ENCODE assay signal across 1 cellular context in the genomic region with DNA sequence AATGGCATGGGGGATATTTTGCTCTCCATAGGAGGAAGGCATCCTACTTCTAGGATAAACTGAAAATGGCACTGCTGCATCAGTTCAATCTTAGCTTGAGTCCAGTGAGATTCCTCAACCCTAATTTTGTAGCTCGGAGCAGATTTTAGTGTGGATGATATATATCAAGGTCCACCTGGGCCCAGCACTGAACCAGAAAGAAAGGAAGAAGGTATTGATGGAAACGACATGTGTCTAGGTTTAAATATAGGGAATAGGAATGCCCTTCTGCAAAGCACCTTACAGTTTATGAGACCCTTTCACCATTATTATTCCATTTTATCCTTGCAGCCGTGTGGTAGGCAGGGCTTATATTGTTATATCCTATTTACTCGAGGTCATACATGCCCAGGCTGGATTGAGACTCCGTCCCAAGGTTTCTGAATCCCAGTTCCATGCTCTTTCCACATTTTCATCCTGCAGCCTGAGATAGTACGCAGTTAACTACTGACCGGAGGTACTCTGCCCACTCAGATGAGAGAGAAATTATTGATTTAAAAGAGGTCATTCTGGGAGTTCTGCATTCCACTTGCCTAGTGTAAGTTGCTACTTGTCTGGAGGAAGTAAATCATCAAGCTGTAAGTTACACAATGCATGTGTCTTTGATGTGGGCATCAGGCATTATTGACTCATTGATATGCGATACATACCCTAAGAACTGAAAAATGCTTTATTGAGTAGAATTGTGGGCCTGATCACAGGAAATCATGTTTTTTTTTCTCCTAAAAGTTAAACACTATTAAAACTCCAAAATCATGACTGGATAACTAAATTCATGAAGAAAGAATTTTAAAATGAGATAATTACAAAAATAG.
A peak's percentile ranks its signal among the peaks of the same experiment; 100 is the strongest.
TF ChIP-seq lines count a peak whose summit lies in the region.

No MANE protein-coding gene starts in this region.

TF ChIP-seq in HepG2, 621 proteins besides CTCF, POLR2A, EP300 and RAD21 (continued from another document and continues in another):
- TF ChIP-seq, protein P1, sequence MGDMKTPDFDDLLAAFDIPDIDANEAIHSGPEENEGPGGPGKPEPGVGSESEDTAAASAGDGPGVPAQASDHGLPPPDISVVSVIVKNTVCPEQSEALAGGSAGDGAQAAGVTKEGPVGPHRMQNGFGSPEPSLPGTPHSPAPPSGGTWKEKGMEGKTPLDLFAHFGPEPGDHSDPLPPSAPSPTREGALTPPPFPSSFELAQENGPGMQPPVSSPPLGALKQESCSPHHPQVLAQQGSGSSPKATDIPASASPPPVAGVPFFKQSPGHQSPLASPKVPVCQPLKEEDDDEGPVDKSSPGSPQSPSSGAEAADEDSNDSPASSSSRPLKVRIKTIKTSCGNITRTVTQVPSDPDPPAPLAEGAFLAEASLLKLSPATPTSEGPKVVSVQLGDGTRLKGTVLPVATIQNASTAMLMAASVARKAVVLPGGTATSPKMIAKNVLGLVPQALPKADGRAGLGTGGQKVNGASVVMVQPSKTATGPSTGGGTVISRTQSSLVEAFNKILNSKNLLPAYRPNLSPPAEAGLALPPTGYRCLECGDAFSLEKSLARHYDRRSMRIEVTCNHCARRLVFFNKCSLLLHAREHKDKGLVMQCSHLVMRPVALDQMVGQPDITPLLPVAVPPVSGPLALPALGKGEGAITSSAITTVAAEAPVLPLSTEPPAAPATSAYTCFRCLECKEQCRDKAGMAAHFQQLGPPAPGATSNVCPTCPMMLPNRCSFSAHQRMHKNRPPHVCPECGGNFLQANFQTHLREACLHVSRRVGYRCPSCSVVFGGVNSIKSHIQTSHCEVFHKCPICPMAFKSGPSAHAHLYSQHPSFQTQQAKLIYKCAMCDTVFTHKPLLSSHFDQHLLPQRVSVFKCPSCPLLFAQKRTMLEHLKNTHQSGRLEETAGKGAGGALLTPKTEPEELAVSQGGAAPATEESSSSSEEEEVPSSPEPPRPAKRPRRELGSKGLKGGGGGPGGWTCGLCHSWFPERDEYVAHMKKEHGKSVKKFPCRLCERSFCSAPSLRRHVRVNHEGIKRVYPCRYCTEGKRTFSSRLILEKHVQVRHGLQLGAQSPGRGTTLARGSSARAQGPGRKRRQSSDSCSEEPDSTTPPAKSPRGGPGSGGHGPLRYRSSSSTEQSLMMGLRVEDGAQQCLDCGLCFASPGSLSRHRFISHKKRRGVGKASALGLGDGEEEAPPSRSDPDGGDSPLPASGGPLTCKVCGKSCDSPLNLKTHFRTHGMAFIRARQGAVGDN (CRISPR knock-in tag; IDR thresholded peaks at IDR 0.05): no peak
- TF ChIP-seq ZNF337 (CRISPR knock-in tag; IDR thresholded peaks at IDR 0.05; ENCODE audit: borderline replicate concordance, low read depth) (no peak), IRX3 (CRISPR knock-in tag; IDR thresholded peaks at IDR 0.05; ENCODE audit: borderline replicate concordance, low read depth) (no peak), ZNF775 (CRISPR knock-in tag; IDR thresholded peaks at IDR 0.05; ENCODE audit: borderline replicate concordance) (no peak), CREB1 (IDR thresholded peaks at IDR 0.05) (peak; percentile 74), CREB1 (CRISPR knock-in tag; IDR thresholded peaks at IDR 0.05) (peak; percentile 91), NFKBIZ (CRISPR knock-in tag; IDR thresholded peaks at IDR 0.05) (peak; percentile 99; the same call in 1 of the 2 replicates), ZBTB42 (CRISPR knock-in tag; IDR thresholded peaks at IDR 0.05) (no peak), HMG20B (CRISPR knock-in tag; conservative IDR thresholded peaks at IDR 0.05) (peak; percentile 98), ZNF468 (CRISPR knock-in tag; IDR thresholded peaks at IDR 0.05) (no peak), RARG (CRISPR knock-in tag; IDR thresholded peaks at IDR 0.05; ENCODE audit: low read depth) (no peak), ZNF343 (CRISPR knock-in tag; IDR thresholded peaks at IDR 0.05) (no peak), ZFX (CRISPR knock-in tag; IDR thresholded peaks at IDR 0.05; ENCODE audit: low read depth) (peak; percentile 63), YEATS2 (CRISPR knock-in tag; IDR thresholded peaks at IDR 0.05; ENCODE audit: borderline replicate concordance) (peak; percentile 77; the same call in 1 of the 2 replicates), ZNF501 (CRISPR knock-in tag; IDR thresholded peaks at IDR 0.05) (no peak), ZFAT (CRISPR knock-in tag; conservative IDR thresholded peaks at IDR 0.05) (no peak), MAFK (conservative IDR thresholded peaks at IDR 0.05 in 1 of 2, IDR thresholded peaks at IDR 0.05 in 1 of 2; ENCODE audit: low read length in 2 of 2) (peak in 1 of 2 experiments; percentile 7; a peak in 1 of 4 replicates)
- TF ChIP-seq, protein P2, sequence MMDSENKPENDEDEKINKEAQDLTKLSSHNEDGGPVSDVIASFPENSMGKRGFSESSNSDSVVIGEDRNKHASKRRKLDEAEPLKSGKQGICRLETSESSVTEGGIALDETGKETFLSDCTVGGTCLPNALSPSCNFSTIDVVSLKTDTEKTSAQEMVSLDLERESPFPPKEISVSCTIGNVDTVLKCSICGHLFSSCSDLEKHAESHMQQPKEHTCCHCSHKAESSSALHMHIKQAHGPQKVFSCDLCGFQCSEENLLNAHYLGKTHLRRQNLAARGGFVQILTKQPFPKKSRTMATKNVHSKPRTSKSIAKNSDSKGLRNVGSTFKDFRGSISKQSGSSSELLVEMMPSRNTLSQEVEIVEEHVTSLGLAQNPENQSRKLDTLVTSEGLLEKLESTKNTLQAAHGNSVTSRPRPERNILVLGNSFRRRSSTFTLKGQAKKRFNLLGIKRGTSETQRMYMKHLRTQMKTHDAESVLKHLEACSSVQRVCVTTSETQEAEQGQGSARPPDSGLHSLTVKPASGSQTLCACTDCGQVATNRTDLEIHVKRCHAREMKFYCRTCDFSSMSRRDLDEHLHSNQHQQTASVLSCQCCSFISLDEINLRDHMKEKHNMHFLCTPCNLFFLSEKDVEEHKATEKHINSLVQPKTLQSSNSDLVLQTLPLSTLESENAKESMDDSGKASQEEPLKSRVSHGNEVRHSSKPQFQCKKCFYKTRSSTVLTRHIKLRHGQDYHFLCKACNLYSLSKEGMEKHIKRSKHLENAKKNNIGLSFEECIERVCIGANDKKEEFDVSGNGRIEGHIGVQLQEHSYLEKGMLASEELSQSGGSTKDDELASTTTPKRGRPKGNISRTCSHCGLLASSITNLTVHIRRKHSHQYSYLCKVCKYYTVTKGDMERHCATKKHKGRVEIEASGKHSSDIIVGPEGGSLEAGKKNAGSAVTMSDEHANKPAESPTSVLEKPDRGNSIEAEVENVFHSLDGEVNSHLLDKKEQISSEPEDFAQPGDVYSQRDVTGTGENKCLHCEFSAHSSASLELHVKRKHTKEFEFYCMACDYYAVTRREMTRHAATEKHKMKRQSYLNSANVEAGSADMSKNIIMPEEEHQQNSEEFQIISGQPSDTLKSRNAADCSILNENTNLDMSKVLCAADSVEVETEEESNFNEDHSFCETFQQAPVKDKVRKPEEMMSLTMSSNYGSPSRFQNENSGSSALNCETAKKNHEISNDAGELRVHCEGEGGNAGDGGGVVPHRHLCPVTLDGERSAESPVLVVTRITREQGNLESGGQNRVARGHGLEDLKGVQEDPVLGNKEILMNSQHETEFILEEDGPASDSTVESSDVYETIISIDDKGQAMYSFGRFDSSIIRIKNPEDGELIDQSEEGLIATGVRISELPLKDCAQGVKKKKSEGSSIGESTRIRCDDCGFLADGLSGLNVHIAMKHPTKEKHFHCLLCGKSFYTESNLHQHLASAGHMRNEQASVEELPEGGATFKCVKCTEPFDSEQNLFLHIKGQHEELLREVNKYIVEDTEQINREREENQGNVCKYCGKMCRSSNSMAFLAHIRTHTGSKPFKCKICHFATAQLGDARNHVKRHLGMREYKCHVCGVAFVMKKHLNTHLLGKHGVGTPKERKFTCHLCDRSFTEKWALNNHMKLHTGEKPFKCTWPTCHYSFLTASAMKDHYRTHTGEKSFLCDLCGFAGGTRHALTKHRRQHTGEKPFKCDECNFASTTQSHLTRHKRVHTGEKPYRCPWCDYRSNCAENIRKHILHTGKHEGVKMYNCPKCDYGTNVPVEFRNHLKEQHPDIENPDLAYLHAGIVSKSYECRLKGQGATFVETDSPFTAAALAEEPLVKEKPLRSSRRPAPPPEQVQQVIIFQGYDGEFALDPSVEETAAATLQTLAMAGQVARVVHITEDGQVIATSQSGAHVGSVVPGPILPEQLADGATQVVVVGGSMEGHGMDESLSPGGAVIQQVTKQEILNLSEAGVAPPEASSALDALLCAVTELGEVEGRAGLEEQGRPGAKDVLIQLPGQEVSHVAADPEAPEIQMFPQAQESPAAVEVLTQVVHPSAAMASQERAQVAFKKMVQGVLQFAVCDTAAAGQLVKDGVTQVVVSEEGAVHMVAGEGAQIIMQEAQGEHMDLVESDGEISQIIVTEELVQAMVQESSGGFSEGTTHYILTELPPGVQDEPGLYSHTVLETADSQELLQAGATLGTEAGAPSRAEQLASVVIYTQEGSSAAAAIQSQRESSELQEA (CRISPR knock-in tag; IDR thresholded peaks at IDR 0.05; ENCODE audit: not compliant biosample characterization): no peak
- TF ChIP-seq, protein P3, sequence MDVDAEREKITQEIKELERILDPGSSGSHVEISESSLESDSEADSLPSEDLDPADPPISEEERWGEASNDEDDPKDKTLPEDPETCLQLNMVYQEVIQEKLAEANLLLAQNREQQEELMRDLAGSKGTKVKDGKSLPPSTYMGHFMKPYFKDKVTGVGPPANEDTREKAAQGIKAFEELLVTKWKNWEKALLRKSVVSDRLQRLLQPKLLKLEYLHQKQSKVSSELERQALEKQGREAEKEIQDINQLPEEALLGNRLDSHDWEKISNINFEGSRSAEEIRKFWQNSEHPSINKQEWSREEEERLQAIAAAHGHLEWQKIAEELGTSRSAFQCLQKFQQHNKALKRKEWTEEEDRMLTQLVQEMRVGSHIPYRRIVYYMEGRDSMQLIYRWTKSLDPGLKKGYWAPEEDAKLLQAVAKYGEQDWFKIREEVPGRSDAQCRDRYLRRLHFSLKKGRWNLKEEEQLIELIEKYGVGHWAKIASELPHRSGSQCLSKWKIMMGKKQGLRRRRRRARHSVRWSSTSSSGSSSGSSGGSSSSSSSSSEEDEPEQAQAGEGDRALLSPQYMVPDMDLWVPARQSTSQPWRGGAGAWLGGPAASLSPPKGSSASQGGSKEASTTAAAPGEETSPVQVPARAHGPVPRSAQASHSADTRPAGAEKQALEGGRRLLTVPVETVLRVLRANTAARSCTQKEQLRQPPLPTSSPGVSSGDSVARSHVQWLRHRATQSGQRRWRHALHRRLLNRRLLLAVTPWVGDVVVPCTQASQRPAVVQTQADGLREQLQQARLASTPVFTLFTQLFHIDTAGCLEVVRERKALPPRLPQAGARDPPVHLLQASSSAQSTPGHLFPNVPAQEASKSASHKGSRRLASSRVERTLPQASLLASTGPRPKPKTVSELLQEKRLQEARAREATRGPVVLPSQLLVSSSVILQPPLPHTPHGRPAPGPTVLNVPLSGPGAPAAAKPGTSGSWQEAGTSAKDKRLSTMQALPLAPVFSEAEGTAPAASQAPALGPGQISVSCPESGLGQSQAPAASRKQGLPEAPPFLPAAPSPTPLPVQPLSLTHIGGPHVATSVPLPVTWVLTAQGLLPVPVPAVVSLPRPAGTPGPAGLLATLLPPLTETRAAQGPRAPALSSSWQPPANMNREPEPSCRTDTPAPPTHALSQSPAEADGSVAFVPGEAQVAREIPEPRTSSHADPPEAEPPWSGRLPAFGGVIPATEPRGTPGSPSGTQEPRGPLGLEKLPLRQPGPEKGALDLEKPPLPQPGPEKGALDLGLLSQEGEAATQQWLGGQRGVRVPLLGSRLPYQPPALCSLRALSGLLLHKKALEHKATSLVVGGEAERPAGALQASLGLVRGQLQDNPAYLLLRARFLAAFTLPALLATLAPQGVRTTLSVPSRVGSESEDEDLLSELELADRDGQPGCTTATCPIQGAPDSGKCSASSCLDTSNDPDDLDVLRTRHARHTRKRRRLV (CRISPR knock-in tag; IDR thresholded peaks at IDR 0.05): no peak
- TF ChIP-seq, protein P4, sequence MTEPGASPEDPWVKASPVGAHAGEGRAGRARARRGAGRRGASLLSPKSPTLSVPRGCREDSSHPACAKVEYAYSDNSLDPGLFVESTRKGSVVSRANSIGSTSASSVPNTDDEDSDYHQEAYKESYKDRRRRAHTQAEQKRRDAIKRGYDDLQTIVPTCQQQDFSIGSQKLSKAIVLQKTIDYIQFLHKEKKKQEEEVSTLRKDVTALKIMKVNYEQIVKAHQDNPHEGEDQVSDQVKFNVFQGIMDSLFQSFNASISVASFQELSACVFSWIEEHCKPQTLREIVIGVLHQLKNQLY (CRISPR knock-in tag; IDR thresholded peaks at IDR 0.05): peak; percentile 93
- TF ChIP-seq, protein P5, sequence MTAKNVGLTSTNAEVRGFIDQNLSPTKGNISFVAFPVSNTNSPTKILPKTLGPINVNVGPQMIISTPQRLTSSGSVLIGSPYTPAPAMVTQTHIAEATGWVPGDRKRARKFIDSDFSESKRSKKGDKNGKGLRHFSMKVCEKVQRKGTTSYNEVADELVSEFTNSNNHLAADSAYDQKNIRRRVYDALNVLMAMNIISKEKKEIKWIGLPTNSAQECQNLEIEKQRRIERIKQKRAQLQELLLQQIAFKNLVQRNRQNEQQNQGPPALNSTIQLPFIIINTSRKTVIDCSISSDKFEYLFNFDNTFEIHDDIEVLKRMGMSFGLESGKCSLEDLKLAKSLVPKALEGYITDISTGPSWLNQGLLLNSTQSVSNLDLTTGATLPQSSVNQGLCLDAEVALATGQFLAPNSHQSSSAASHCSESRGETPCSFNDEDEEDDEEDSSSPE (CRISPR knock-in tag; IDR thresholded peaks at IDR 0.05): peak; percentile 52; the same call in 1 of the 2 replicates
- TF ChIP-seq, protein P6, sequence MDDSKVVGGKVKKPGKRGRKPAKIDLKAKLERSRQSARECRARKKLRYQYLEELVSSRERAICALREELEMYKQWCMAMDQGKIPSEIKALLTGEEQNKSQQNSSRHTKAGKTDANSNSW (CRISPR knock-in tag; IDR thresholded peaks at IDR 0.05; ENCODE audit: borderline replicate concordance): no peak
- TF ChIP-seq, protein P7, sequence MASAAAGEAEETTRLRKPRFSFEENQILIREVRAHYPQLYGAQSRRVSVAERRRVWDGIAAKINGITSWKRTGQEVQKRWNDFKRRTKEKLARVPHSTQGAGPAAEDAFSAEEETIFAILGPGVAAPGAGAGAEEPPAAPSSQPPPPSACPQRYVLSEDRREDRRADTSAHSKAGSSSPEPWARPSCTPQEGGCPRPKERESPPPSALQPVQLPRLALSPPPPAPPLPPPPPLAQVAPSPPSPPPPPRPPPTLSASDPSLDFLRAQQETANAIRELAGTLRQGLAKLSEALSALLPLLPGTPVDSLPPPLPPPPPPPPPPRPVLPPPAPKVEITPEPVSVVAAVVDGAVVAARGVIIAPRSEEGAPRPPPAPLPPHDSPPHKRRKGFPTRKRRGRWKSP (CRISPR knock-in tag; IDR thresholded peaks at IDR 0.05): peak; percentile 75; the same call in 1 of the 2 replicates
- TF ChIP-seq, protein P8, sequence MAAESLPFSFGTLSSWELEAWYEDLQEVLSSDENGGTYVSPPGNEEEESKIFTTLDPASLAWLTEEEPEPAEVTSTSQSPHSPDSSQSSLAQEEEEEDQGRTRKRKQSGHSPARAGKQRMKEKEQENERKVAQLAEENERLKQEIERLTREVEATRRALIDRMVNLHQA (CRISPR knock-in tag; IDR thresholded peaks at IDR 0.05): no peak
- TF ChIP-seq, protein P9, sequence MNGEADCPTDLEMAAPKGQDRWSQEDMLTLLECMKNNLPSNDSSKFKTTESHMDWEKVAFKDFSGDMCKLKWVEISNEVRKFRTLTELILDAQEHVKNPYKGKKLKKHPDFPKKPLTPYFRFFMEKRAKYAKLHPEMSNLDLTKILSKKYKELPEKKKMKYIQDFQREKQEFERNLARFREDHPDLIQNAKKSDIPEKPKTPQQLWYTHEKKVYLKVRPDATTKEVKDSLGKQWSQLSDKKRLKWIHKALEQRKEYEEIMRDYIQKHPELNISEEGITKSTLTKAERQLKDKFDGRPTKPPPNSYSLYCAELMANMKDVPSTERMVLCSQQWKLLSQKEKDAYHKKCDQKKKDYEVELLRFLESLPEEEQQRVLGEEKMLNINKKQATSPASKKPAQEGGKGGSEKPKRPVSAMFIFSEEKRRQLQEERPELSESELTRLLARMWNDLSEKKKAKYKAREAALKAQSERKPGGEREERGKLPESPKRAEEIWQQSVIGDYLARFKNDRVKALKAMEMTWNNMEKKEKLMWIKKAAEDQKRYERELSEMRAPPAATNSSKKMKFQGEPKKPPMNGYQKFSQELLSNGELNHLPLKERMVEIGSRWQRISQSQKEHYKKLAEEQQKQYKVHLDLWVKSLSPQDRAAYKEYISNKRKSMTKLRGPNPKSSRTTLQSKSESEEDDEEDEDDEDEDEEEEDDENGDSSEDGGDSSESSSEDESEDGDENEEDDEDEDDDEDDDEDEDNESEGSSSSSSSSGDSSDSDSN (CRISPR knock-in tag; IDR thresholded peaks at IDR 0.05): peak; percentile 66
